1 cellular context compared by ENCODE assay signal in the genomic region with DNA sequence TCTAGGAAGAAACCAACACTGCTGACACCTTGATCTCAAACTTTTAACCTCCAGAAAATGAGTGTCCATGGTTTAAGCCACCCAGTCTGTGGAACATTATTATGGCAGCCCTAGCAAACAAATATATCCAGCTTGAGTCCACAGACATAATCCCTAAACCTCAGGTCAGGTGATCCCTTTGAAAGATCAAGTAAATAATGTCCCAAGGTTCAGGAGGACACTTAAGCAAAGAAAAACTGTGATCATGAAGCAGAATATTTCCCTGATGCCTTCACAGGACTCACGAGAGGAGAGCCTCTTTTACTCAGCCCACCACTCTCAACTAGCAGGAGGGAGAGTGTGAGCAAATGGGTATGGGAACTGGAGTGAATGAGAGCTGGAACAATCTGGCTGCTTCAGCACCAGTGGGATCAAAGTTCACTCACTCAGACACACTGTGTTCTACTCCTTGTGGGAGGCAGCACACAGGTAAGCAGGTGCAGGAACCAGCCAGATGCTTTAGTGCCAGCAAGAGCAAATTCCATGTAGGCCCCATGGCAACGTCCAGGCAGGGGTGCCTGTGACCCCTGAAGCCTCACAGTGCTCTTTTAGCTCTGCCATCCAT.
TF ChIP-seq lines count a peak whose summit lies in the region.

No MANE protein-coding gene starts in this region.

TF ChIP-seq in HepG2, 621 proteins besides CTCF, POLR2A, EP300 and RAD21 (continued from another document):
- TF ChIP-seq, protein P1, sequence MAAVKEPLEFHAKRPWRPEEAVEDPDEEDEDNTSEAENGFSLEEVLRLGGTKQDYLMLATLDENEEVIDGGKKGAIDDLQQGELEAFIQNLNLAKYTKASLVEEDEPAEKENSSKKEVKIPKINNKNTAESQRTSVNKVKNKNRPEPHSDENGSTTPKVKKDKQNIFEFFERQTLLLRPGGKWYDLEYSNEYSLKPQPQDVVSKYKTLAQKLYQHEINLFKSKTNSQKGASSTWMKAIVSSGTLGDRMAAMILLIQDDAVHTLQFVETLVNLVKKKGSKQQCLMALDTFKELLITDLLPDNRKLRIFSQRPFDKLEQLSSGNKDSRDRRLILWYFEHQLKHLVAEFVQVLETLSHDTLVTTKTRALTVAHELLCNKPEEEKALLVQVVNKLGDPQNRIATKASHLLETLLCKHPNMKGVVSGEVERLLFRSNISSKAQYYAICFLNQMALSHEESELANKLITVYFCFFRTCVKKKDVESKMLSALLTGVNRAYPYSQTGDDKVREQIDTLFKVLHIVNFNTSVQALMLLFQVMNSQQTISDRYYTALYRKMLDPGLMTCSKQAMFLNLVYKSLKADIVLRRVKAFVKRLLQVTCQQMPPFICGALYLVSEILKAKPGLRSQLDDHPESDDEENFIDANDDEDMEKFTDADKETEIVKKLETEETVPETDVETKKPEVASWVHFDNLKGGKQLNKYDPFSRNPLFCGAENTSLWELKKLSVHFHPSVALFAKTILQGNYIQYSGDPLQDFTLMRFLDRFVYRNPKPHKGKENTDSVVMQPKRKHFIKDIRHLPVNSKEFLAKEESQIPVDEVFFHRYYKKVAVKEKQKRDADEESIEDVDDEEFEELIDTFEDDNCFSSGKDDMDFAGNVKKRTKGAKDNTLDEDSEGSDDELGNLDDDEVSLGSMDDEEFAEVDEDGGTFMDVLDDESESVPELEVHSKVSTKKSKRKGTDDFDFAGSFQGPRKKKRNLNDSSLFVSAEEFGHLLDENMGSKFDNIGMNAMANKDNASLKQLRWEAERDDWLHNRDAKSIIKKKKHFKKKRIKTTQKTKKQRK (IDR thresholded peaks at IDR 0.05; ENCODE audit: low read length), result no peak
- TF ChIP-seq TCF7 (IDR thresholded peaks at IDR 0.05; ENCODE audit: low read depth) (peak; percentile 50; the same call in 1 of the 2 replicates), ATF1 (CRISPR knock-in tag; IDR thresholded peaks at IDR 0.05) (no peak), POGZ (CRISPR knock-in tag; IDR thresholded peaks at IDR 0.05) (peak; percentile 66), RFX1 (IDR thresholded peaks at IDR 0.05) (no peak)
- TF ChIP-seq, protein P2, sequence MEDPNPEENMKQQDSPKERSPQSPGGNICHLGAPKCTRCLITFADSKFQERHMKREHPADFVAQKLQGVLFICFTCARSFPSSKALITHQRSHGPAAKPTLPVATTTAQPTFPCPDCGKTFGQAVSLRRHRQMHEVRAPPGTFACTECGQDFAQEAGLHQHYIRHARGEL (CRISPR knock-in tag; IDR thresholded peaks at IDR 0.05), result no peak
- TF ChIP-seq, protein P3, sequence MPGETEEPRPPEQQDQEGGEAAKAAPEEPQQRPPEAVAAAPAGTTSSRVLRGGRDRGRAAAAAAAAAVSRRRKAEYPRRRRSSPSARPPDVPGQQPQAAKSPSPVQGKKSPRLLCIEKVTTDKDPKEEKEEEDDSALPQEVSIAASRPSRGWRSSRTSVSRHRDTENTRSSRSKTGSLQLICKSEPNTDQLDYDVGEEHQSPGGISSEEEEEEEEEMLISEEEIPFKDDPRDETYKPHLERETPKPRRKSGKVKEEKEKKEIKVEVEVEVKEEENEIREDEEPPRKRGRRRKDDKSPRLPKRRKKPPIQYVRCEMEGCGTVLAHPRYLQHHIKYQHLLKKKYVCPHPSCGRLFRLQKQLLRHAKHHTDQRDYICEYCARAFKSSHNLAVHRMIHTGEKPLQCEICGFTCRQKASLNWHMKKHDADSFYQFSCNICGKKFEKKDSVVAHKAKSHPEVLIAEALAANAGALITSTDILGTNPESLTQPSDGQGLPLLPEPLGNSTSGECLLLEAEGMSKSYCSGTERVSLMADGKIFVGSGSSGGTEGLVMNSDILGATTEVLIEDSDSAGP (CRISPR knock-in tag; IDR thresholded peaks at IDR 0.05; ENCODE audit: borderline replicate concordance), result no peak
